In the genomic region with DNA sequence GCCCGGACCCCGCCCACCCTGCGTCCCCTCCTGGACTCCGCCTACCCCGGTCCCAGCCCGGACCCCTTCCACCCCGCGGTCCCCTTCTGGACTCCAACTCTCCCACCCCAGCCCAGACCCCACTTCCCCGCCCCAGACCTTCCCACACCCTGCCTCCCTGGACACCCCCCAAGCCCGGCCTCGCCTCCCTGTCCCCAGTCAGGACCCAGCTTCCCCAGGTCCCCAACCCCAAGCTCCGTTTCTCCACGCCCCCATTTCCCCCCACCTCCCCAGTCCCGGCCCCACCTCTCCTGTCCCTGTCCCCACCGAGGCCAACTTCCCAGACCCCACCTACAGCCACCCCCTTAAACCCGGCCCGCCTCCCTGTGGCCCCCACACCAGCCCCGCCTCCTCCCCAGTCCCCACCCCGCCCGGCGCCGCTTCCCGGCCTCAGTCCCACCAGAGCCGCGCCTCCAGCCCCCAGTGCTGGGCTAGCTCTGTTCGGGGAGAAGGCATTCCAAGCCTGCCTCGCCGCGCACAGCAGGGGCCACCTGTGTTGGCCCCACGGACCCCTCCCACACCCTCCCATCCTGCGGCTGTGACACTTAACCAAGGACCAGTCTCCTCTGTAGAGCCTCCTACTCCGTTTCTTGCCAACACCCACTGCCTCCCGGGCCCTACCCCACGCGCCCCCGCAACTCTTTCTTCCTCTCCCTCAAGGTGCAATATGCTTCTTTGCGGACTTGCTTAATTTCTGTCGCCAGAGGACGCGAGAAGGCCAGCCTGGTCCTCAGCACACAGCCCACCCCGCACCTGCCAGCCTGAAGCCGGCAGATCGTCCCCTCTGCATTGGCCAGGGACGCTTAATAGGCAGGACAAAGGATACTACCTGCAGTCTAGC, we compare ENCODE assay signal across 1 cellular context.
A peak's percentile ranks its signal among the peaks of the same experiment; 100 is the strongest.
TF ChIP-seq lines count a peak whose summit lies in the region.

No MANE protein-coding gene starts in this region.

TF ChIP-seq in H1, 55 proteins besides CTCF, POLR2A, EP300 and RAD21:
- TF ChIP-seq NANOG (IDR thresholded peaks at IDR 0.05; ENCODE audit: insufficient read depth, low read depth, low read length, poor library complexity, severe bottlenecking) (no peak), PHF8 (conservative IDR thresholded peaks at IDR 0.05; ENCODE audit: low read depth, low read length) (0 out of 2 replicates have a peak, but pooled peaks have one; percentile 31), BACH1 (IDR thresholded peaks at IDR 0.05; ENCODE audit: low read length) (peak; percentile 59; the same call in 1 of the 2 replicates), SP2 (IDR thresholded peaks at IDR 0.05; ENCODE audit: low read length) (no peak), ASH2L (IDR thresholded peaks at IDR 0.05; ENCODE audit: low read length) (peak; percentile 36), KDM4A (IDR thresholded peaks at IDR 0.05; ENCODE audit: low read depth, low read length, severe bottlenecking) (peak; percentile 68), KDM1A (IDR thresholded peaks at IDR 0.05; ENCODE audit: borderline replicate concordance, low read length) (no peak)
